In the genomic region with DNA sequence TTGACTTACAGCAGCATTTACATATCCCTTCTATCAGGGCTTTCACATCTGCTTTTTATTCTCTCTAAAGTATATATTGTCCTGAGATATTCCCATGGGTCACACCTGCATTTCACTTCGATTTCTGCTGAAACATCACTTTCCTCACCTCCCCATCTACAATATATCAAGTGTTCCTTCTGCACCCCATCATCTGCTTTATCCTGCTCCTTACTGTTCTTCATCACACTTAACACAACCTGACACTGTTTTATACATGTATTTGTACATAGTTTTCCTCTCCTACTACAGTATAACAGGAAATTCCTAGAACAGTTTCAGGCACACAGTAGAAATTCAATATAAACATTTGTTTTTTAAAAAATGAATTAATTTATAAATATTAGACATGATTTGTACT, we compare ENCODE assay signal across 25 cellular contexts.
DNase-seq lines count a peak whose midpoint lies in the region; ATAC-seq, FAIRE-seq and TF ChIP-seq lines count a peak whose summit lies in the region.
"Had no signal": no experiment of that assay in that cellular context is flagged by ENCODE, and none has a peak within 500 bp of the region (broad histone marks: within the 10 kb centered on the region; RNA-seq: fewer than 3 reads in every experiment).

No MANE protein-coding gene starts in this region.

- intact Hi-C loops in cardiac septum (cut with DNase I): no loop called here

- ATAC-seq in A549 (no peak), SK-N-SH treated with all-trans-retinoic acid at 6 μM for 48 hours (peak; percentile 75)
- ATAC-seq: GM12878 had no signal

- peak overlapping the region; percentile 12; the same call in 1 of the 2 replicates for H3K9ac ChIP-seq in Karpas-422 (ENCODE audit: low read length)
- H3K9ac ChIP-seq: BLaER1 had no signal

- no peak for TF ChIP-seq RAD21 in A549 (conservative IDR thresholded peaks at IDR 0.05 in 1 of 2, IDR thresholded peaks at IDR 0.05 in 1 of 2)

- POLR2A ChIA-PET in A549 (lab: Yijun Ruan, JAX): no interaction called here

- peaks cover 11% of the 10 kb centered on the region; the same call in 1 of the 2 replicates for H3K36me3 ChIP-seq in Karpas-422 (ENCODE audit: insufficient read depth, low read length)
- H3K36me3 ChIP-seq: BE2C, BLaER1 had no signal

- H3K27me3 ChIP-seq in Karpas-422 (ENCODE audit: low read length): no peaks in the 10 kb centered on the region
- H3K27me3 ChIP-seq: BE2C, BLaER1 had no signal

- H3K4me2 ChIP-seq in A549: no peak overlapping the region
- peak overlapping the region; percentile 53 for H3K4me2 ChIP-seq in Karpas-422 (ENCODE audit: low read depth, low read length, poor library complexity, severe bottlenecking)
- H3K4me2 ChIP-seq: BLaER1 had no signal

- H3K4me3 ChIP-seq in A549 (no peak overlapping the region), Karpas-422 (ENCODE audit: low read length) (peak overlapping the region; percentile 19; the same call in 1 of the 2 replicates)
- H3K4me3 ChIP-seq: BLaER1, GM12878 had no signal

- no peak for TF ChIP-seq POLR2A in A549 (IDR thresholded peaks at IDR 0.05; ENCODE audit: low read length)

- CTCF ChIA-PET in A549 (lab: Yijun Ruan, JAX): no interaction called here

- H2AFZ ChIP-seq in Karpas-422 (ENCODE audit: low read length): peak overlapping the region; percentile 32; the same call in 1 of the 2 replicates

- H3K4me1 ChIP-seq in A549: no peaks in the 10 kb centered on the region
- H3K4me1 ChIP-seq in Karpas-422 (ENCODE audit: low read length): peaks cover 27% of the 10 kb centered on the region
- H3K4me1 ChIP-seq: BE2C, BLaER1 had no signal

- no peak for FAIRE-seq in A549 (lab: Jason Lieb, UNC)
- FAIRE-seq: GM12878, GM12892, GM18507 had no signal

- no peaks in the 10 kb centered on the region for H4K20me1 ChIP-seq in Karpas-422 (ENCODE audit: insufficient read depth, low read depth, low read length)
- H4K20me1 ChIP-seq: BLaER1 had no signal

- no peak for TF ChIP-seq EP300 in A549 (IDR thresholded peaks at IDR 0.05)

- H3K9me2 ChIP-seq in Karpas-422 (replicated peaks; ENCODE audit: insufficient read depth, low read length): no peaks in the 10 kb centered on the region

- DNase-seq in A549 (ENCODE audit: low read depth in 1 of 2, low spot score in 1 of 2) (no peak), Karpas-422 (peak; percentile 81), NCI-H2081 treated with DMSO at 0.1 percent for 48 hours (lab: John Stamatoyannopoulos, UW) (no peak), A172 (ENCODE audit: low spot score) (no peak), cardiac septum (ENCODE audit: low spot score) (no peak)
- DNase-seq: 8988T; ACHN; BE2C; C1 segment of cervical spinal cord; CD4-positive, alpha-beta memory T cell; CD4-positive, CD25-positive, alpha-beta regulatory T cell; CD8-positive, alpha-beta memory T cell; COR-L47; DMS 273 treated with DMSO at 0.1 percent for 48 hours; DMS153; DMS53; DMS79; DND-41; EL; GDM1 had no signal

- 0% methylated on average over 1 of the region's 1 CpG for WGBS in A549 (ENCODE audit: missing lambda C conversion rate)

- H3K9me3 ChIP-seq in A549 (no peaks in the 10 kb centered on the region), Karpas-422 (ENCODE audit: low read length) (peaks cover 13% of the 10 kb centered on the region)
- H3K9me3 ChIP-seq: BE2C had no signal

- no peak for TF ChIP-seq CTCF in A549 (IDR thresholded peaks at IDR 0.05)

- H3K27ac ChIP-seq in A549 (no peak overlapping the region), Karpas-422 (ENCODE audit: low read length) (peak overlapping the region; percentile 53)
- H3K27ac ChIP-seq: BLaER1 had no signal

- H3K79me2 ChIP-seq in Karpas-422 (ENCODE audit: low read length): no peaks in the 10 kb centered on the region

TF ChIP-seq in A549, 52 proteins besides CTCF, POLR2A, EP300 and RAD21:
- peak; percentile 11 for TF ChIP-seq MAFK (IDR thresholded peaks at IDR 0.05; ENCODE audit: partially characterized antibody)
- TF ChIP-seq ZSCAN20 (CRISPR knock-in tag; IDR thresholded peaks at IDR 0.05): no peak

TF ChIP-seq in SK-N-SH treated with all-trans-retinoic acid at 6 μM for 48 hours, 23 proteins besides CTCF, POLR2A, EP300 and RAD21:
- no peak for TF ChIP-seq TCF4 (CRISPR knock-in tag; IDR thresholded peaks at IDR 0.05; ENCODE audit: borderline replicate concordance)
- TF ChIP-seq CSDC2 (CRISPR knock-in tag; IDR thresholded peaks at IDR 0.05): no peak
- no peak for TF ChIP-seq GLIS3 (CRISPR knock-in tag; IDR thresholded peaks at IDR 0.05)
- TF ChIP-seq, protein P1, sequence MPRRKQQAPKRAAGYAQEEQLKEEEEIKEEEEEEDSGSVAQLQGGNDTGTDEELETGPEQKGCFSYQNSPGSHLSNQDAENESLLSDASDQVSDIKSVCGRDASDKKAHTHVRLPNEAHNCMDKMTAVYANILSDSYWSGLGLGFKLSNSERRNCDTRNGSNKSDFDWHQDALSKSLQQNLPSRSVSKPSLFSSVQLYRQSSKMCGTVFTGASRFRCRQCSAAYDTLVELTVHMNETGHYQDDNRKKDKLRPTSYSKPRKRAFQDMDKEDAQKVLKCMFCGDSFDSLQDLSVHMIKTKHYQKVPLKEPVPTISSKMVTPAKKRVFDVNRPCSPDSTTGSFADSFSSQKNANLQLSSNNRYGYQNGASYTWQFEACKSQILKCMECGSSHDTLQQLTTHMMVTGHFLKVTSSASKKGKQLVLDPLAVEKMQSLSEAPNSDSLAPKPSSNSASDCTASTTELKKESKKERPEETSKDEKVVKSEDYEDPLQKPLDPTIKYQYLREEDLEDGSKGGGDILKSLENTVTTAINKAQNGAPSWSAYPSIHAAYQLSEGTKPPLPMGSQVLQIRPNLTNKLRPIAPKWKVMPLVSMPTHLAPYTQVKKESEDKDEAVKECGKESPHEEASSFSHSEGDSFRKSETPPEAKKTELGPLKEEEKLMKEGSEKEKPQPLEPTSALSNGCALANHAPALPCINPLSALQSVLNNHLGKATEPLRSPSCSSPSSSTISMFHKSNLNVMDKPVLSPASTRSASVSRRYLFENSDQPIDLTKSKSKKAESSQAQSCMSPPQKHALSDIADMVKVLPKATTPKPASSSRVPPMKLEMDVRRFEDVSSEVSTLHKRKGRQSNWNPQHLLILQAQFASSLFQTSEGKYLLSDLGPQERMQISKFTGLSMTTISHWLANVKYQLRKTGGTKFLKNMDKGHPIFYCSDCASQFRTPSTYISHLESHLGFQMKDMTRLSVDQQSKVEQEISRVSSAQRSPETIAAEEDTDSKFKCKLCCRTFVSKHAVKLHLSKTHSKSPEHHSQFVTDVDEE (CRISPR knock-in tag; IDR thresholded peaks at IDR 0.05): no peak
- no peak for TF ChIP-seq ISL1 (CRISPR knock-in tag; IDR thresholded peaks at IDR 0.05)
- no peak for TF ChIP-seq ZNF565 (CRISPR knock-in tag; conservative IDR thresholded peaks at IDR 0.05; ENCODE audit: low read depth)
- no peak for TF ChIP-seq SNAI2 (CRISPR knock-in tag; IDR thresholded peaks at IDR 0.05)
